Comparison of ENCODE assay signal across 8 cellular contexts in genomic region chr5:178859625-178860521, GRCh38. TPM values are rescaled to one million over a fixed set of nuclear protein-coding genes. Genes with fewer than 3 reads are reported as not detected.
DNase-seq lines count a peak whose midpoint lies in the region; ATAC-seq and TF ChIP-seq lines count a peak whose summit lies in the region.

TSS of gene ZNF354B (plus strand) at chr5:178859953. CDS start at chr5:178861048, 1,095 bp downstream.

- no peaks in the 10 kb centered on the region for H3K36me3 ChIP-seq in hepatocyte (replicated peaks; ENCODE audit: insufficient read depth, low read depth)
- no peaks in the 10 kb centered on the region for H3K36me3 ChIP-seq in aorta (ENCODE audit: control insufficient read depth in 1 of 2, insufficient read depth in 2 of 2, low read length in 1 of 2)

- intact Hi-C loops in aorta (cut with DNase I): loop anchor here (2.0 to 10.0 kb wide), 3 partner anchors 128 to 575 kb away; partner anchors contain the start of genes ZNF354A (in 2 of the 2) and CLK4 (in 1 of the 2)

- H3K27ac ChIP-seq in hepatocyte (peak within 1 kb of the TSS; percentile 93), aorta (ENCODE audit: low read depth in 1 of 2, low read length in 2 of 2) (peak within 1 kb of the TSS in 1 of 2 donors; percentile 35)

- WGBS in hepatocyte (ENCODE audit: low lambda C conversion rate, missing lambda C conversion rate): 2% methylated on average over 52 of the region's 86 CpGs
- WGBS in aorta, 2 donors: 1% methylated on average over 83 to 86 of the region's 86 CpGs

- peak; percentile 99 for ATAC-seq in GM18502 (IDR thresholded peaks at IDR 0.05; ENCODE audit: poor library complexity, unreplicated experiment)
- ATAC-seq in HG02938 (IDR thresholded peaks at IDR 0.05; ENCODE audit: unreplicated experiment): peak; percentile 98
- peak; percentile 95 for ATAC-seq in aorta (ENCODE audit: low FRiP score)

- H3K9me2 ChIP-seq in hepatocyte (replicated peaks; ENCODE audit: insufficient read depth): no peaks in the 10 kb centered on the region

- peak within 1 kb of the TSS; percentile 22 for H3K4me3 ChIP-seq in hepatocyte
- peak within 1 kb of the TSS; percentile 42 to 86 for H3K4me3 ChIP-seq in aorta (ENCODE audit: low read length in 2 of 2)

- no peaks in the 10 kb centered on the region for H3K9me3 ChIP-seq in hepatocyte (ENCODE audit: low read depth)
- no peaks in the 10 kb centered on the region for H3K9me3 ChIP-seq in aorta (ENCODE audit: control insufficient read depth, low read length)

- peak; percentile 64 for DNase-seq in NCI-H1694 treated with DMSO at 0.1 percent for 48 hours (lab: John Stamatoyannopoulos, UW)
- DNase-seq in T-helper 22 cell (ENCODE audit: low read depth): peak; percentile 77
- DNase-seq in astrocyte of the hippocampus (ENCODE audit: low read depth, low spot score): peak; percentile 97
- peak; percentile 95 for DNase-seq in hepatocyte (ENCODE audit: low spot score)
- peak; percentile 88 for DNase-seq in renal cortical epithelial cell (ENCODE audit: low read depth)
- DNase-seq in aorta: peak; percentile 94 to 95

- H2AFZ ChIP-seq in hepatocyte: peak within 1 kb of the TSS; percentile 51

- no peak for TF ChIP-seq CTCF in hepatocyte (IDR thresholded peaks at IDR 0.05; ENCODE audit: poor library complexity)

- H3K79me2 ChIP-seq in hepatocyte: peaks cover 30% of the 10 kb centered on the region

- H3K27me3 ChIP-seq in hepatocyte (no peaks in the 10 kb centered on the region), aorta (ENCODE audit: control insufficient read depth in 1 of 2, insufficient read depth in 2 of 2, low read length in 1 of 2) (no peaks in the 10 kb centered on the region)

- no peaks in the 10 kb centered on the region for H4K20me1 ChIP-seq in hepatocyte (ENCODE audit: insufficient read depth, poor library complexity, severe bottlenecking)

- no peaks in the 10 kb centered on the region for H3K4me1 ChIP-seq in hepatocyte (ENCODE audit: insufficient read depth)
- no peaks in the 10 kb centered on the region for H3K4me1 ChIP-seq in aorta (ENCODE audit: control insufficient read depth in 1 of 2, insufficient read depth in 2 of 2, low read length in 2 of 2)

- H3K4me2 ChIP-seq in hepatocyte: peak within 1 kb of the TSS; percentile 72

RNA-seq across cellular contexts. Expression of gene ZNF354B, which starts in this region (rescaled TPM):
- total RNA-seq in hepatocyte (9.8 and 16.1 TPM in 2 replicates), renal cortical epithelial cell (6.4 and 8.9 TPM in 2 replicates), aorta (10 to 100 TPM; 14.4 to 22.9 TPM)
- polyA plus RNA-seq in hepatocyte (7.0 and 12.8 TPM in 2 replicates), aorta (10 to 100 TPM in 1 of 2 donors, 1 to 10 TPM in 1; 2.3 to 16.6 TPM)
